ENCODE assay signal across 33 cellular contexts in the genomic region with DNA sequence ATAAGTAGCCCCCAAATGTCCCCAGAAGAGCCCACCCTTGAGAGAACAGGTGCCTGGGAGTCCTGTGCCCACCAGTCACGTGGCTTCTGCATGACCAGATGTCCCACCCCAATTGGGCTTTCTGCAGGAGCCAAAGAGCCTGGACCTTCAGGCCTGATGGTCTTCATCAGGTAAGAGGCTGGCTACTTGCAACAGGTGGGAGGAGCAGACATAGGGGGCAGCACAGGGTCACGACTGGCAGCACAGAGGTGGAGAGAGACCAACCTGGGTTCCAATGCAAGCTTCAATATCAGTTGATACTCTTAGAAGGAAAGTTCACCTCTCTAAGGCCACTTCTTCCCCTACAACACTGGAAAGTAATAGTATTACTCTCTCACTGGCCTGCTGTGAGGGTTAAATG.
"Had no signal": no experiment of that assay in that cellular context is flagged by ENCODE, and none has a peak within 500 bp of the region (broad histone marks: within the 10 kb centered on the region; RNA-seq: fewer than 3 reads in every experiment).

No MANE protein-coding gene starts in this region.

- H3K27me3 Mint-ChIP-seq: activated CD4-positive, alpha-beta T cell treated with anti-CD3 and anti-CD28 coated beads, Interleukin-2, amount 10 ng/mL, durations not matched to agents 7 days and 5 days had no signal

- H3K27ac Mint-ChIP-seq: activated CD4-positive, alpha-beta T cell treated with anti-CD3 and anti-CD28 coated beads, Interleukin-2, amount 10 ng/mL, durations not matched to agents 7 days and 5 days; activated CD8-positive, alpha-beta T cell treated with anti-CD3 and anti-CD28 coated beads, Interleukin-2, amount 10 ng/mL, durations not matched to agents 7 days and 5 days; activated naive CD4-positive, alpha-beta T cell treated with anti-CD3 and anti-CD28 coated beads for 36 hours; activated T-helper 1 cell treated with anti-CD3 and anti-CD28 coated beads, Interleukin-12 subunit alpha, Interleukin-12 subunit beta, Interleukin-2, Interleukin-4 antibody, amounts not matched to agents 30 ng/mL and 10 ng/mL and 1 ng/mL, durations not matched to agents 14 hours and 24 hours and 36 hours had no signal

- H3K4me3 ChIP-seq: adrenal gland, body of pancreas, breast epithelium, MG63 had no signal

- H3K4me3 Mint-ChIP-seq: activated CD4-positive, alpha-beta T cell treated with anti-CD3 and anti-CD28 coated beads, Interleukin-2, amount 10 ng/mL, durations not matched to agents 7 days and 5 days; activated CD8-positive, alpha-beta T cell treated with anti-CD3 and anti-CD28 coated beads, Interleukin-2, amount 10 ng/mL, durations not matched to agents 7 days and 5 days; activated naive CD4-positive, alpha-beta T cell treated with anti-CD3 and anti-CD28 coated beads for 36 hours; activated T-cell treated with anti-CD3 and anti-CD28 coated beads, Interleukin-2, amount 50 U/mL, for 4 hours; activated T-helper 1 cell treated with anti-CD3 and anti-CD28 coated beads, Interleukin-12 subunit alpha, Interleukin-12 subunit beta, Interleukin-2, Interleukin-4 antibody, amounts not matched to agents 30 ng/mL and 10 ng/mL and 1 ng/mL, durations not matched to agents 14 hours and 24 hours and 36 hours had no signal

- H3K27me3 ChIP-seq: adrenal gland, body of pancreas, breast epithelium, MG63 had no signal

- H3K9me3 Mint-ChIP-seq: activated T-cell treated with anti-CD3 and anti-CD28 coated beads, Interleukin-2, amount 50 U/mL, for 4 hours had no signal

- H3K27ac ChIP-seq: adrenal gland, body of pancreas, breast epithelium, VCaP had no signal

- H3K36me3 ChIP-seq: adrenal gland, breast epithelium, MG63 had no signal

- DNase-seq: activated CD4-positive, alpha-beta T cell treated with anti-CD3 and anti-CD28 coated beads for 1 hour; activated CD4-positive, alpha-beta T cell treated with anti-CD3 and anti-CD28 coated beads, Interleukin-2, amount 10 ng/mL, durations not matched to agents 7 days and 5 days; activated CD4-positive, alpha-beta T cell treated with anti-CD3 and anti-CD28 coated beads, Interleukin-2, amount 50 U/mL, for 48 hours; activated CD4-positive, CD25-positive, alpha-beta regulatory T cell; activated CD8-positive, alpha-beta T cell treated with anti-CD3 and anti-CD28 coated beads, Interleukin-2, amount 10 ng/mL, durations not matched to agents 7 days and 5 days; activated gamma-delta T cell treated with Interleukin-2 at 50 U/mL for 16 hours; activated naive CD4-positive, alpha-beta T cell treated with anti-CD3 and anti-CD28 coated beads for 36 hours; activated T-cell treated with anti-CD3 and anti-CD28 coated beads for 4 hours; activated T-cell treated with anti-CD3 and anti-CD28 coated beads, Interleukin-2, amount 50 U/mL, for 4 hours; adrenal gland; body of pancreas; Kasumi-1; KG1; MG63; NCI-H1048; NCI-H1105 treated with DMSO at 0.1 percent for 48 hours; NCI-H1436; NCI-H1694; NCI-H1930; NCI-H345; NCI-H510A; NCI-H748 treated with DMSO at 0.1 percent for 48 hours; NK-92 treated with Interleukin-12 subunit alpha and Interleukin-12 subunit beta, amount 100 ng/mL, for 24 hours; Right ventricle myocardium superior; SW 1271; T-helper 1 cell; T-helper 2 cell; T-helper 9 cell had no signal

- H3K4me1 ChIP-seq: adrenal gland, body of pancreas, breast epithelium had no signal

- ATAC-seq: activated CD8-positive, alpha-beta T cell treated with anti-CD3 and anti-CD28 coated beads, Interleukin-2, amount 10 ng/mL, durations not matched to agents 7 days and 5 days; activated naive CD4-positive, alpha-beta T cell treated with anti-CD3 and anti-CD28 coated beads, Interleukin-2, amount 50 U/mL, for 72 hours; activated T-cell treated with anti-CD3 and anti-CD28 coated beads, Interleukin-2, amount 50 U/mL, for 4 hours; body of pancreas had no signal

- FAIRE-seq: astrocyte had no signal

- H3K9me3 ChIP-seq: adrenal gland, body of pancreas, breast epithelium, MG63 had no signal
